In genomic region chrX:37348237-37349130, GRCh38 we compare ENCODE assay signal across 9 cellular contexts. TPM values are rescaled to one million over a fixed set of nuclear protein-coding genes. Genes with fewer than 3 reads are reported as not detected.
A peak's percentile ranks its signal among the peaks of the same experiment; 100 is the strongest.
DNase-seq lines count a peak whose midpoint lies in the region; FAIRE-seq and TF ChIP-seq lines count a peak whose summit lies in the region.
"Had no signal": no experiment of that assay in that cellular context is flagged by ENCODE, and none has a peak within 500 bp of the region (broad histone marks: within the 10 kb centered on the region; RNA-seq: fewer than 3 reads in every experiment).

No MANE protein-coding gene starts in this region.

- H3K4me1 Mint-ChIP-seq in activated CD4-positive, alpha-beta T cell treated with anti-CD3 and anti-CD28 coated beads, Interleukin-2, amount 10 ng/mL, durations not matched to agents 7 days and 5 days = no peaks in the 10 kb centered on the region

- DNase-seq in HT-29 (ENCODE audit: low spot score) (peak; percentile 12), brain pericyte (ENCODE audit: low read depth, low spot score) (peak; percentile 18), keratinocyte (ENCODE audit: low read depth, low spot score) (no peak), spleen (peak; percentile 71), Karpas-422 (no peak), NCI-H2196 treated with DMSO at 0.1 percent for 48 hours (lab: John Stamatoyannopoulos, UW; ENCODE audit: unreplicated experiment) (no peak)
- DNase-seq in activated CD4-positive, alpha-beta T cell treated with anti-CD3 and anti-CD28 coated beads, Interleukin-2, amount 10 ng/mL, durations not matched to agents 7 days and 5 days = no peak
- DNase-seq in effector CD8-positive, alpha-beta T cell (lab: John Stamatoyannopoulos, UW) = no peak
- DNase-seq: activated gamma-delta T cell had no signal

- TF ChIP-seq POLR2A in spleen (IDR thresholded peaks at IDR 0.05) = no peak

- no peaks in the 10 kb centered on the region for H3K9me3 ChIP-seq in keratinocyte (ENCODE audit: control insufficient read depth, low read depth, low read length)
- H3K9me3 ChIP-seq in spleen = no peaks in the 10 kb centered on the region
- H3K9me3 ChIP-seq in Karpas-422 (ENCODE audit: low read length) = no peaks in the 10 kb centered on the region

- CTCF ChIA-PET in activated CD4-positive, alpha-beta T cell treated with anti-CD3 and anti-CD28 coated beads, Interleukin-2, amount 10 ng/mL, durations not matched to agents 7 days and 5 days (lab: Charles Lee) = no interaction called here

- H3K9me1 ChIP-seq in keratinocyte (ENCODE audit: control insufficient read depth, extremely low read depth, insufficient read depth, low read length) = no peaks in the 10 kb centered on the region

- peaks cover 29% of the 10 kb centered on the region for H3K79me2 ChIP-seq in keratinocyte (ENCODE audit: control insufficient read depth, insufficient read depth, low read length)
- H3K79me2 ChIP-seq in Karpas-422 (ENCODE audit: low read length) = no peaks in the 10 kb centered on the region

- H3K36me3 Mint-ChIP-seq in activated CD4-positive, alpha-beta T cell treated with anti-CD3 and anti-CD28 coated beads, Interleukin-2, amount 10 ng/mL, durations not matched to agents 7 days and 5 days (ENCODE audit: low read depth) = no peaks in the 10 kb centered on the region

- H3K9me3 Mint-ChIP-seq in activated CD4-positive, alpha-beta T cell treated with anti-CD3 and anti-CD28 coated beads, Interleukin-2, amount 10 ng/mL, durations not matched to agents 7 days and 5 days = no peaks in the 10 kb centered on the region

- FAIRE-seq in keratinocyte (lab: Jason Lieb, UNC) = no peak

- peak overlapping the region; percentile 75 for H3K4me2 ChIP-seq in keratinocyte (ENCODE audit: control insufficient read depth, extremely low read depth, insufficient read depth, low read depth, low read length)
- no peak overlapping the region for H3K4me2 ChIP-seq in Karpas-422 (ENCODE audit: low read depth, low read length, poor library complexity, severe bottlenecking)

- H3K27ac Mint-ChIP-seq in activated CD4-positive, alpha-beta T cell treated with anti-CD3 and anti-CD28 coated beads, Interleukin-2, amount 10 ng/mL, durations not matched to agents 7 days and 5 days = no peak overlapping the region

- no peaks in the 10 kb centered on the region for H3K9me2 ChIP-seq in Karpas-422 (replicated peaks; ENCODE audit: insufficient read depth, low read length)

- POLR2A ChIA-PET in activated CD4-positive, alpha-beta T cell treated with anti-CD3 and anti-CD28 coated beads, Interleukin-2, amount 10 ng/mL, durations not matched to agents 7 days and 5 days (lab: Charles Lee) = no interaction called here

- dilution Hi-C loops in keratinocyte (cut with MboI; ENCODE audit: extremely low pct_ligation_motif_present, low sequenced_read_pairs) = no loop called here

- intact Hi-C loops in spleen (cut with DNase I; ENCODE audit: low total_unique reads) = no loop called here

- WGBS in spleen, 5 donors = 28 to 44% (median 34%) methylated on average over 19 to 24 of the region's 24 CpGs

- H3K27ac ChIP-seq in keratinocyte (ENCODE audit: control insufficient read depth, insufficient read depth, low read length) = no peak overlapping the region
- peak overlapping the region in 6 of 8 donors; percentile 52 to 81 (median 72) for H3K27ac ChIP-seq in spleen
- no peak overlapping the region for H3K27ac ChIP-seq in Karpas-422 (ENCODE audit: low read length)

- H3K36me3 ChIP-seq in keratinocyte (ENCODE audit: control insufficient read depth in 2 of 2, extremely low read depth in 1 of 2, insufficient read depth in 2 of 2, low read length in 2 of 2) = no peaks in the 10 kb centered on the region
- no peaks in the 10 kb centered on the region for H3K36me3 ChIP-seq in spleen
- no peaks in the 10 kb centered on the region for H3K36me3 ChIP-seq in Karpas-422 (ENCODE audit: insufficient read depth, low read length)

- H3K4me3 ChIP-seq in keratinocyte (ENCODE audit: control insufficient read depth in 2 of 3, extremely low read depth in 1 of 3, insufficient read depth in 2 of 3, low read depth in 1 of 3, low read length in 3 of 3) = peak overlapping the region; percentile 53 to 64 (median 59)
- H3K4me3 ChIP-seq in spleen = peak overlapping the region in 5 of 8 donors; percentile 35 to 69 (median 45)
- no peak overlapping the region for H3K4me3 ChIP-seq in Karpas-422 (ENCODE audit: low read length)

- H3K27me3 ChIP-seq in keratinocyte (ENCODE audit: control insufficient read depth, extremely low read depth, insufficient read depth, low read length) (no peaks in the 10 kb centered on the region), spleen (replicated peaks in 1 of 7) (peaks cover 0 to 31% (median 7%) of the 10 kb centered on the region in 7 donors), Karpas-422 (ENCODE audit: low read length) (no peaks in the 10 kb centered on the region)

- H3K9ac ChIP-seq in keratinocyte (ENCODE audit: control insufficient read depth, extremely low read depth, insufficient read depth, low read length) (peak overlapping the region; percentile 43), Karpas-422 (ENCODE audit: low read length) (no peak overlapping the region)

- H3K4me1 ChIP-seq in keratinocyte (ENCODE audit: control insufficient read depth, extremely low read depth, insufficient read depth, low read length) = peaks cover 3% of the 10 kb centered on the region
- H3K4me1 ChIP-seq in spleen = peaks cover 0 to 4% (median 0%) of the 10 kb centered on the region in 6 donors
- no peaks in the 10 kb centered on the region for H3K4me1 ChIP-seq in Karpas-422 (ENCODE audit: low read length)

- no peak overlapping the region for H3K4me3 Mint-ChIP-seq in activated CD4-positive, alpha-beta T cell treated with anti-CD3 and anti-CD28 coated beads, Interleukin-2, amount 10 ng/mL, durations not matched to agents 7 days and 5 days

- no peak for TF ChIP-seq CTCF in keratinocyte (optimal IDR thresholded peaks at IDR 0.05 in 1 of 3, IDR thresholded peaks at IDR 0.05 in 1 of 3, conservative IDR thresholded peaks at IDR 0.05 in 1 of 3; ENCODE audit: extremely low read depth in 1 of 3, insufficient read depth in 2 of 3, low read length in 3 of 3)
- no peak for TF ChIP-seq CTCF in spleen (IDR thresholded peaks at IDR 0.05 in 8 of 11, conservative IDR thresholded peaks at IDR 0.05 in 3 of 11)

- H4K20me1 ChIP-seq in keratinocyte (ENCODE audit: control insufficient read depth, extremely low read depth, insufficient read depth, low read length) (no peaks in the 10 kb centered on the region), Karpas-422 (ENCODE audit: insufficient read depth, low read depth, low read length) (no peaks in the 10 kb centered on the region)

- H3K27me3 Mint-ChIP-seq in activated CD4-positive, alpha-beta T cell treated with anti-CD3 and anti-CD28 coated beads, Interleukin-2, amount 10 ng/mL, durations not matched to agents 7 days and 5 days = peaks cover 28% of the 10 kb centered on the region

- peak overlapping the region; percentile 77 for H2AFZ ChIP-seq in keratinocyte (ENCODE audit: control insufficient read depth, low read length)
- H2AFZ ChIP-seq in Karpas-422 (ENCODE audit: low read length) = no peak overlapping the region

RNA-seq across cellular contexts. Expression of gene PRRG1, which starts 0.7 kb away (rescaled TPM):
- total RNA-seq in HT-29 (2014; rRNA removed; shearing (Covaris generic)) = 4.0 and 5.8 TPM in 2 replicates
- polyA plus RNA-seq in keratinocyte (19.5 to 30.2 TPM (median 29.2 TPM) in 3 replicates), spleen (under 1 TPM; 0.41 to 0.99 (median 0.62) TPM)
- polyA plus RNA-seq in keratinocyte (2011; ENCODE audit: low read depth) = 6.8 TPM
- polyA plus RNA-seq in keratinocyte (2011; cell fraction: cytosol; rRNA removed) = 12.8 and 19.3 TPM in 2 replicates
- 30.1 and 43.8 TPM in 2 replicates for polyA plus RNA-seq in keratinocyte (2011; cell fraction: nucleus; rRNA removed)
- polyA plus RNA-seq in keratinocyte (2012; ENCODE audit: low replicate concordance) = 6.4 and 12.5 TPM in 2 replicates
- polyA minus RNA-seq in keratinocyte = 26.6 to 38.4 TPM (median 30.5 TPM) in 3 replicates
- 15.2 TPM for polyA minus RNA-seq in keratinocyte (2011; cell fraction: cytosol; rRNA and poly(A)+ RNA removed)
- 23.8 and 49.6 TPM in 2 replicates for polyA minus RNA-seq in keratinocyte (2011; cell fraction: nucleus; rRNA and poly(A)+ RNA removed)
- total RNA-seq in spleen = 10 to 100 TPM in 1 of 7 donors, 1 to 10 TPM in 6; 4.5 to 12.0 (median 6.8) TPM
- not detected for total RNA-seq in activated CD4-positive, alpha-beta T cell treated with anti-CD3 and anti-CD28 coated beads, Interleukin-2, amount 10 ng/mL, durations not matched to agents 7 days and 5 days
- not detected in 2 replicates for total RNA-seq in Karpas-422 (2014; rRNA removed; shearing (Covaris generic); ENCODE audit: low replicate concordance)

Comparison
In these comparisons a context has a peak if more than half of its experiments do, and no peak if none do; other contexts are left out.
1. DNase-seq: peak in HT-29 (single experiment), brain pericyte (single experiment) and spleen (single experiment); none in keratinocyte (single experiment), activated CD4-positive, alpha-beta T cell treated with anti-CD3 and anti-CD28 coated beads, Interleukin-2, amount 10 ng/mL, durations not matched to agents 7 days and 5 days (single experiment), Karpas-422 (single experiment), NCI-H2196 treated with DMSO at 0.1 percent for 48 hours (single experiment) and effector CD8-positive, alpha-beta T cell (single experiment).
2. H3K27ac ChIP-seq: peak in spleen (6 of 8); none in keratinocyte (single experiment) and Karpas-422 (single experiment).